Comparison of ENCODE assay signal across 25 cellular contexts in the genomic region with DNA sequence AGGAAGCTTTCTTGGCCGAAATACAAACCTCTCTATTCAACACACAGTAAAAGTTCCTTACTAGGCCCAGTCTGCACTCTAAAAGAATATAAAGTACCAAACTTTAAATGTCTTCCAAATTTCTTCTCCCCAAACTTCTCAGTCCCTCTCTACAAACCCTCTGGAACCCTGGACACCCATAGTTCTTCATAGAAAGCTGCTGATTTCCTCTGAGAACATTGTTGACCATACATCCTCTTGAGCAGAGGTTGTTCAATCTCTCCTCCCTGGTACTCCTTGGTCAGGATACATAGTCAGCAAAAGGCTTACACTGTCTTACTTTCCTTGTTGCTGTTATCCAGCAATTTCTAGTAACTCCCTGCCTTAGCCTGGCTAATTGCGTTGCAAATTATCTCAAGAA. TPM values are rescaled to one million over a fixed set of nuclear protein-coding genes. Genes with fewer than 3 reads are reported as not detected.
DNase-seq lines count a peak whose midpoint lies in the region; ATAC-seq, FAIRE-seq and TF ChIP-seq lines count a peak whose summit lies in the region.
"Had no signal": no experiment of that assay in that cellular context is flagged by ENCODE, and none has a peak within 500 bp of the region (broad histone marks: within the 10 kb centered on the region; RNA-seq: fewer than 3 reads in every experiment).

No MANE protein-coding gene starts in this region.

- H3K9me3 Mint-ChIP-seq in CD4-positive, alpha-beta T cell: no peaks in the 10 kb centered on the region
- H3K9me3 Mint-ChIP-seq: activated CD8-positive, alpha-beta T cell treated with anti-CD3 and anti-CD28 coated beads for 36 hours; CD4-positive, alpha-beta memory T cell had no signal

- H2BK15ac ChIP-seq in IMR-90 (ENCODE audit: low read depth, low read length): no peak overlapping the region

- peaks cover 8% of the 10 kb centered on the region for H4K20me1 ChIP-seq in IMR-90 (ENCODE audit: insufficient read depth, low read length)
- no peaks in the 10 kb centered on the region for H4K20me1 ChIP-seq in K562 (replicated peaks; ENCODE audit: control insufficient read depth, insufficient read depth, low read length)

- in situ Hi-C loops in IMR-90 (cut with MboI; ENCODE audit: low sequenced_read_pairs) (no loop called here), K562 (cut with MboI) (no loop called here)

- POLR2A ChIA-PET in CD4-positive, alpha-beta T cell (lab: Charles Lee): no interaction called here
- POLR2A ChIA-PET in IMR-90 (lab: Charles Lee; ENCODE audit: unreplicated experiment) (no interaction called here), K562 (lab: Yijun Ruan, JAX) (interaction anchor here (0.6 to 0.8 kb wide), 2 partner anchors 11 to 18 kb away, joined by 3 to 4 read pairs; no protein-coding TSS in a partner anchor)

- H3K27me3 Mint-ChIP-seq in CD4-positive, alpha-beta T cell: no peaks in the 10 kb centered on the region
- H3K27me3 Mint-ChIP-seq: activated CD8-positive, alpha-beta T cell treated with anti-CD3 and anti-CD28 coated beads for 36 hours; CD4-positive, alpha-beta memory T cell had no signal

- H2BK20ac ChIP-seq in IMR-90 (ENCODE audit: low read depth, low read length): no peak overlapping the region

- no peak overlapping the region for H3K14ac ChIP-seq in IMR-90 (replicated peaks; ENCODE audit: low read depth, low read length)

- intact Hi-C loops in CD4-positive, alpha-beta T cell (cut with DNase I, micrococcal nuclease): loop anchor here in 1 of 2 experiments (10.0 kb wide), 1 partner anchor 69 kb away; no protein-coding TSS in a partner anchor
- intact Hi-C loops in IMR-90 (cut with micrococcal nuclease) (no loop called here), K562 (cut with micrococcal nuclease) (loop anchor here (10.0 kb wide), 1 partner anchor 79 kb away; no protein-coding TSS in a partner anchor)

- H3K56ac ChIP-seq in IMR-90 (ENCODE audit: extremely low read depth, insufficient read depth, low read length): no peak overlapping the region

- peaks cover 12% of the 10 kb centered on the region for H3K36me3 Mint-ChIP-seq in CD4-positive, alpha-beta T cell (ENCODE audit: low read depth)

- H4K5ac ChIP-seq in IMR-90 (ENCODE audit: low read depth, low read length): no peak overlapping the region

- dilution Hi-C loops in IMR-90 (cut with HindIII; ENCODE audit: low sequenced_read_pairs, unreplicated experiment): no loop called here

- no peak overlapping the region for H3K27ac ChIP-seq in CD4-positive, alpha-beta T cell (ENCODE audit: low read depth, low read length)
- no peak overlapping the region for H3K27ac ChIP-seq in IMR-90 (ENCODE audit: insufficient read depth, low read length)
- no peak overlapping the region for H3K27ac ChIP-seq in K562 (ENCODE audit: extremely low read depth, low read depth, low read length)
- H3K27ac ChIP-seq: body of pancreas, heart left ventricle, pancreas, right atrium auricular region, testis had no signal

- 0 out of 2 replicates have a peak overlapping the region, but pooled peaks have one; percentile 8 for H3K23ac ChIP-seq in IMR-90 (ENCODE audit: low read depth, low read length)

- H3K4me1 Mint-ChIP-seq in CD4-positive, alpha-beta T cell (ENCODE audit: low read depth): peaks cover 48% of the 10 kb centered on the region

- 88% methylated on average over 1 of the region's 2 CpGs; no CpG with 5 or more reads in 1 of the 2 experiments for WGBS in IMR-90 (ENCODE audit: extremely low coverage in 2 of 2, insufficient read length in 1 of 2), 2 experiments
- WGBS in K562 (ENCODE audit: insufficient coverage, low coverage, missing lambda C conversion rate): 46% methylated on average over 2 of the region's 2 CpGs

- DNase-seq in CD4-positive, alpha-beta T cell: no peak
- DNase-seq in IMR-90 (no peak), K562 (ENCODE audit: extremely low read depth in 1 of 4, low spot score in 3 of 4) (no peak), inferior parietal cortex (ENCODE audit: extremely low spot score) (no peak), KG1 (lab: John Stamatoyannopoulos, UW) (no peak)
- no peak for DNase-seq in activated effector memory CD4-positive, alpha-beta T cell treated with anti-CD3 and anti-CD28 coated beads, Interleukin-2, amount 50 U/mL, for 16 hours
- DNase-seq: activated CD4-positive, CD25-positive, alpha-beta regulatory T cell; activated CD8-positive, alpha-beta T cell treated with anti-CD3 and anti-CD28 coated beads for 36 hours; CD4-positive, alpha-beta memory T cell; DMS153; effector CD8-positive, alpha-beta T cell; erythroblast; foreskin fibroblast; heart left ventricle; NCI-H1105; NCI-H1930; pancreas; stimulated activated CD4-positive, alpha-beta T cell treated with anti-CD3 and anti-CD28 coated beads, Interleukin-12 subunit alpha, Interleukin-12 subunit beta, amount 100 ng/mL, for 4 hours; stimulated activated CD4-positive, alpha-beta T cell treated with anti-CD3 and anti-CD28 coated beads, Interleukin-4, amount 100 ng/mL, for 4 hours; stimulated activated naive CD4-positive, alpha-beta T cell treated with Interleukin-2 at 50 U/mL for 16 hours; testis had no signal

- H2BK120ac ChIP-seq in IMR-90 (ENCODE audit: low read depth, low read length): no peak overlapping the region

- no peak overlapping the region for H3K4me3 ChIP-seq in IMR-90 (ENCODE audit: insufficient read depth, low read depth, low read length)
- no peak overlapping the region for H3K4me3 ChIP-seq in K562
- H3K4me3 ChIP-seq in neuron (ENCODE audit: low read length): no peak overlapping the region
- H3K4me3 ChIP-seq: body of pancreas, heart left ventricle, pancreas, right atrium auricular region, testis had no signal

- H3K9ac ChIP-seq in IMR-90 (ENCODE audit: low read depth, low read length) (no peak overlapping the region), K562 (ENCODE audit: insufficient read depth in 1 of 2, low read depth in 2 of 2, low read length in 2 of 2) (no peak overlapping the region)

- H3K9me1 ChIP-seq in IMR-90 (ENCODE audit: insufficient read depth, low read length) (peaks cover 3% of the 10 kb centered on the region), K562 (ENCODE audit: control insufficient read depth, insufficient read depth, low read length) (no peaks in the 10 kb centered on the region)

- H3K9me3 ChIP-seq in CD4-positive, alpha-beta T cell (ENCODE audit: control insufficient read depth, low read length): no peaks in the 10 kb centered on the region
- H3K9me3 ChIP-seq in IMR-90 (ENCODE audit: control insufficient read depth, insufficient read depth, low read length) (no peaks in the 10 kb centered on the region), K562 (replicated peaks; ENCODE audit: control insufficient read depth, insufficient read depth, low read depth, low read length) (no peaks in the 10 kb centered on the region), neuron (ENCODE audit: low read length) (no peaks in the 10 kb centered on the region)
- H3K9me3 ChIP-seq: body of pancreas, heart left ventricle, pancreas, right atrium auricular region, testis had no signal

- peak overlapping the region; percentile 46 for H3K4me3 Mint-ChIP-seq in CD4-positive, alpha-beta T cell
- H3K4me3 Mint-ChIP-seq: activated CD8-positive, alpha-beta T cell treated with anti-CD3 and anti-CD28 coated beads for 36 hours had no signal

- H3K4me1 ChIP-seq in IMR-90 (ENCODE audit: control insufficient read depth, insufficient read depth, low read length) (peaks cover 4% of the 10 kb centered on the region), K562 (replicated peaks in 1 of 2; ENCODE audit: control insufficient read depth in 2 of 2, insufficient read depth in 2 of 2, low read length in 2 of 2) (peaks cover 13 to 18% of the 10 kb centered on the region in 2 experiments; a peak in 4 of 5 replicates), neuron (ENCODE audit: insufficient read depth, low read length) (peaks cover 13% of the 10 kb centered on the region)

- no peak overlapping the region for H2AK5ac ChIP-seq in IMR-90 (ENCODE audit: low read depth, low read length)

- no peak overlapping the region for H3K4ac ChIP-seq in IMR-90 (ENCODE audit: low read depth, low read length)

- CTCF ChIA-PET in CD4-positive, alpha-beta T cell (lab: Charles Lee): no interaction called here
- CTCF ChIA-PET in IMR-90 (lab: Yijun Ruan, JAX): no interaction called here
- CTCF ChIA-PET in K562 (lab: Yijun Ruan, JAX; ENCODE audit: low intra/inter-chr PET ratio): no interaction called here

- TF ChIP-seq POLR2A in IMR-90 (IDR thresholded peaks at IDR 0.05; ENCODE audit: low read depth, low read length): no peak
- no peak; the same call in 1 of the 2 replicates for TF ChIP-seq POLR2A in K562 (conservative IDR thresholded peaks at IDR 0.05)

- peak overlapping the region; percentile 1 for H3K27ac Mint-ChIP-seq in CD4-positive, alpha-beta T cell
- H3K27ac Mint-ChIP-seq: activated CD8-positive, alpha-beta T cell treated with anti-CD3 and anti-CD28 coated beads for 36 hours had no signal

- BruUV-seq in IMR-90 (replicated peaks; lab: Mats Ljungman, UMichigan) (no TSS peak), K562 (replicated peaks; lab: Mats Ljungman, UMichigan) (no TSS peak)

- TF ChIP-seq RAD21 in IMR-90 (IDR thresholded peaks at IDR 0.05; ENCODE audit: low read length) (no peak), K562 (CRISPR knock-in tag; conservative IDR thresholded peaks at IDR 0.05 in 1 of 2, IDR thresholded peaks at IDR 0.05 in 1 of 2) (no peak)

- peaks cover 19% of the 10 kb centered on the region for H3K79me2 ChIP-seq in K562 (ENCODE audit: control insufficient read depth, insufficient read depth, low read length)

- peaks cover 0 to 10% of the 10 kb centered on the region in 2 experiments; a peak in 2 of 4 replicates for H3K79me1 ChIP-seq in IMR-90 (ENCODE audit: low read depth in 1 of 2, low read length in 2 of 2)

- no peak for TF ChIP-seq EP300 in K562 (IDR thresholded peaks at IDR 0.05; ENCODE audit: low read length)

- no peak overlapping the region for H2BK5ac ChIP-seq in IMR-90 (ENCODE audit: low read depth, low read length, poor library complexity, severe bottlenecking)

- no peak overlapping the region for H2AK9ac ChIP-seq in IMR-90 (replicated peaks; ENCODE audit: low read depth, low read length, poor library complexity)

- H2AFZ ChIP-seq in IMR-90 (replicated peaks; ENCODE audit: low read length, poor library complexity) (peak overlapping the region; percentile 16), K562 (ENCODE audit: low read depth, low read length) (peak overlapping the region; percentile 54), neuron (ENCODE audit: low read depth, low read length) (peak overlapping the region; percentile 27)

- no peaks in the 10 kb centered on the region for H3K27me3 ChIP-seq in CD4-positive, alpha-beta T cell (ENCODE audit: control insufficient read depth, insufficient read depth, low read length)
- no peaks in the 10 kb centered on the region for H3K27me3 ChIP-seq in IMR-90 (ENCODE audit: control insufficient read depth, insufficient read depth, low read length)
- no peaks in the 10 kb centered on the region for H3K27me3 ChIP-seq in K562 (ENCODE audit: control insufficient read depth in 2 of 2, insufficient read depth in 2 of 2, low read length in 2 of 2)
- H3K27me3 ChIP-seq in neuron (ENCODE audit: insufficient read depth, low read length): no peaks in the 10 kb centered on the region
- H3K27me3 ChIP-seq: body of pancreas, heart left ventricle, pancreas, right atrium auricular region, testis had no signal

- H4K91ac ChIP-seq in IMR-90 (ENCODE audit: insufficient read depth, low read depth, low read length): no peak overlapping the region

- TF ChIP-seq CTCF in CD4-positive, alpha-beta T cell (IDR thresholded peaks at IDR 0.05): no peak
- TF ChIP-seq CTCF in IMR-90 (conservative IDR thresholded peaks at IDR 0.05; ENCODE audit: low read depth, low read length): no peak
- no peak for TF ChIP-seq CTCF in K562 (IDR thresholded peaks at IDR 0.05 in 2 of 3, conservative IDR thresholded peaks at IDR 0.05 in 1 of 3; ENCODE audit: insufficient read depth in 2 of 3, low read depth in 1 of 3, low read length in 3 of 3)

- no peak overlapping the region for H3K18ac ChIP-seq in IMR-90 (ENCODE audit: low read depth, low read length)

- no peak for FAIRE-seq in K562 (lab: Jason Lieb, UNC)
- FAIRE-seq: G401.6, pancreas had no signal

- H4K8ac ChIP-seq in IMR-90 (ENCODE audit: low read depth in 2 of 2, low read length in 2 of 2): peak overlapping the region in 1 of 2 experiments; percentile 5; a peak in 1 of 4 replicates

- H3K36me3 ChIP-seq in IMR-90 (ENCODE audit: control insufficient read depth, insufficient read depth, low read length) (no peaks in the 10 kb centered on the region), K562 (ENCODE audit: control insufficient read depth, insufficient read depth, low read length) (no peaks in the 10 kb centered on the region), neuron (ENCODE audit: insufficient read depth, low read length) (no peaks in the 10 kb centered on the region)
- H3K36me3 ChIP-seq: heart left ventricle, pancreas, right atrium auricular region had no signal

- H3K4me2 ChIP-seq in IMR-90 (ENCODE audit: low read depth, low read length): no peak overlapping the region
- H3K4me2 ChIP-seq in K562 (ENCODE audit: insufficient read depth, low read length): no peak overlapping the region

- no peak for ATAC-seq in CD4-positive, alpha-beta T cell (ENCODE audit: poor library complexity)
- no peak for ATAC-seq in IMR-90 (ENCODE audit: low read depth)
- no peak for ATAC-seq in K562
- ATAC-seq: activated CD8-positive, alpha-beta T cell treated with anti-CD3 and anti-CD28 coated beads for 36 hours; body of pancreas; heart left ventricle; pancreas had no signal

RNA-seq across cellular contexts. Expression of a gene that starts 3.1 kb away (rescaled TPM):
- 10 to 100 TPM; 50.7 to 51.4 TPM for total RNA-seq in CD4-positive, alpha-beta T cell
- total RNA-seq in IMR-90 (2012; rRNA removed): 35.1 and 55.8 TPM in 2 replicates
- polyA plus RNA-seq in IMR-90 (2012; rRNA removed): 8.3 and 11.9 TPM in 2 replicates
- 1.8 and 2.2 TPM in 2 replicates for polyA plus RNA-seq in IMR-90 (2012; cell fraction: cytosol; rRNA removed)
- 2.2 and 17.1 TPM in 2 replicates for polyA plus RNA-seq in IMR-90 (2012; cell fraction: nucleus; rRNA removed; ENCODE audit: low replicate concordance)
- 62.8 and 189 TPM in 2 replicates for total RNA-seq in K562 (2011; cell fraction: chromatin; rRNA removed; ENCODE audit: low replicate concordance)
- 38.7 and 57.9 TPM in 2 replicates for total RNA-seq in K562 (2011; cell fraction: nucleolus; rRNA removed)
- 77.0 and 137 TPM in 2 replicates for total RNA-seq in K562 (2011; cell fraction: nucleoplasm; rRNA removed)
- 29.4 and 36.9 TPM in 2 replicates for total RNA-seq in K562 (2014; rRNA removed)
- total RNA-seq in K562 (2014; rRNA removed; fragmentation: Illumina TruSeq; extraction: Trizol): 52.7 and 62.3 TPM in 2 replicates
- total RNA-seq in K562 (2015; rRNA removed; fragmentation: Illumina TruSeq; extraction: Trizol): 44.8 and 50.7 TPM in 2 replicates
- total RNA-seq in K562 (2021): 40.1 and 40.6 TPM in 2 replicates
- 25.0 and 34.4 TPM in 2 replicates for polyA plus RNA-seq in K562 (2011; rRNA removed)
- polyA plus RNA-seq in K562 (2011; cell fraction: cytosol; rRNA removed): 6.8 and 12.6 TPM in 2 replicates
- polyA plus RNA-seq in K562 (2011; cell fraction: nucleus; rRNA removed): 16.4 and 18.5 TPM in 2 replicates
- 16.3 and 25.4 TPM in 2 replicates for polyA plus RNA-seq in K562 (2012)
- polyA plus RNA-seq in K562 (2014; fragmentation: Illumina TruSeq; extraction: Trizol): 24.3 and 27.5 TPM in 2 replicates
- 10 to 100 TPM; 10.6 to 12.3 TPM for polyA plus RNA-seq in K562 (2014; fragmentation: Nextera tagmentation; extraction: Ambion mirVana)
- polyA plus RNA-seq in K562 (2014; rRNA removed): 16.8 and 18.1 TPM in 2 replicates
- polyA minus RNA-seq in K562 (2011; rRNA and poly(A)+ RNA removed): 124 and 128 TPM in 2 replicates
- 34.7 and 48.2 TPM in 2 replicates for polyA minus RNA-seq in K562 (2011; cell fraction: cytosol; rRNA and poly(A)+ RNA removed)
- 53.2 and 81.9 TPM in 2 replicates for polyA minus RNA-seq in K562 (2011; cell fraction: nucleus; rRNA and poly(A)+ RNA removed)
